In the genomic region with DNA sequence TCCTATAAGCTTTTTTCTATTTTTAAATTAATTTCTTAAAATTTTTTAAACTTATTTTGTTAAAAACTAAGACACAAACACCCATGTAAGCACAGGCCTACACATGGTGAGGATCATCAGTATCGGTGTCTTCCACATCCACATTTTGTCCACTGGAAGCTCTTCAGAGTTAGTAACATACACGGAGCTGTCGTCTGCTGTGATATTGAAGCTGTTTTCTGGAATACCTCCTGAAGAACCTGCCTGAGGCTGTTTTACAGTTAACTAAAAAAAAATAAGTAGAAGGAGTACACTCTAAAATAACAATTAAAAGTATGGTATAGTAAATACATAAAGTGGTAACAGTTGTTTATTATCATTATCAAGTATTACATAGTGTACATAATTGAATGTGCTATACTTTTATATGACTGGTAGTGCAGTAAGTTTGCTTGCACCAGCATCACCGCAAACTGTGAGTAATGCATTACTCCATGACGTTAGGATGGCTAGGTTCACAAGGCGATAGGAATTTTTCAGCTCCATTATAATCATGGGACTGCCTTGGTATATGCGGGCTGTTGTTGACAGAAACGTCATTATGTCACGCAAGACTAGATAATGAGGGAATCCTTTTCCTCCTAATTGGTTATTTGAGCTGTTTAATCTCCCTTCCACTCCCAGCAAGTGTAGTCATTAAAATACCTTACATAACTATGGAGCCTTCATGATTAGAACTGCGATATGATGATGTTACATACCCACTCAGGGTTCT, we compare ENCODE assay signal across 17 cellular contexts. TPM values are rescaled to one million over a fixed set of nuclear protein-coding genes. Genes with fewer than 3 reads are reported as not detected.
DNase-seq lines count a peak whose midpoint lies in the region; TF ChIP-seq lines count a peak whose summit lies in the region.
"Had no signal": no experiment of that assay in that cellular context is flagged by ENCODE, and none has a peak within 500 bp of the region (broad histone marks: within the 10 kb centered on the region; RNA-seq: fewer than 3 reads in every experiment).

No MANE protein-coding gene starts in this region.

- WGBS in spleen, 5 donors, result 85 to 90% (median 87%) methylated on average over 10 of the region's 10 CpGs

- peaks cover 23% of the 10 kb centered on the region for H3K4me1 Mint-ChIP-seq in Caco-2 (ENCODE audit: low read depth, unreplicated experiment)
- H3K4me1 Mint-ChIP-seq: central memory CD8-positive, alpha-beta T cell had no signal

- H3K27ac Mint-ChIP-seq in Caco-2 (ENCODE audit: unreplicated experiment), result peak overlapping the region; percentile 19
- H3K27ac Mint-ChIP-seq: activated CD4-positive, alpha-beta T cell treated with anti-CD3 and anti-CD28 coated beads, Interleukin-2, amount 10 ng/mL, durations not matched to agents 7 days and 5 days had no signal

- TF ChIP-seq CTCF in Caco-2 (IDR thresholded peaks at IDR 0.05; ENCODE audit: insufficient read depth in 1 of 2, low read depth in 1 of 2, low read length in 1 of 2, severe bottlenecking in 1 of 2, unreplicated experiment in 1 of 2), result no peak
- no peak for TF ChIP-seq CTCF in astrocyte of the spinal cord (IDR thresholded peaks at IDR 0.05; ENCODE audit: low read depth, low read length)
- TF ChIP-seq CTCF in spleen (IDR thresholded peaks at IDR 0.05 in 8 of 11, conservative IDR thresholded peaks at IDR 0.05 in 3 of 11), result no peak

- no peaks in the 10 kb centered on the region for H3K36me3 ChIP-seq in Caco-2 (ENCODE audit: control insufficient read depth, insufficient read depth, low read length)
- no peaks in the 10 kb centered on the region for H3K36me3 ChIP-seq in spleen
- H3K36me3 ChIP-seq: gastrocnemius medialis, lower lobe of right lung, ovary had no signal

- no peaks in the 10 kb centered on the region for H3K27me3 ChIP-seq in Caco-2 (replicated peaks; ENCODE audit: control insufficient read depth, insufficient read depth, low read length)
- H3K27me3 ChIP-seq in spleen (replicated peaks in 1 of 7), result no peaks in the 10 kb centered on the region
- H3K27me3 ChIP-seq: gastrocnemius medialis, ovary had no signal

- no TSS peak for BruUV-seq in Caco-2 (replicated peaks; lab: Mats Ljungman, UMichigan)

- H3K4me3 Mint-ChIP-seq in Caco-2 (ENCODE audit: unreplicated experiment), result peak overlapping the region; percentile 22
- H3K4me3 Mint-ChIP-seq: activated CD4-positive, alpha-beta T cell treated with anti-CD3 and anti-CD28 coated beads, Interleukin-2, amount 10 ng/mL, durations not matched to agents 7 days and 5 days; central memory CD8-positive, alpha-beta T cell had no signal

- H3K27me3 Mint-ChIP-seq in Caco-2 (ENCODE audit: insufficient read depth, unreplicated experiment), result no peaks in the 10 kb centered on the region
- H3K27me3 Mint-ChIP-seq: central memory CD8-positive, alpha-beta T cell had no signal

- POLR2A ChIA-PET in Caco-2 (lab: Charles Lee), result interaction anchor here (0.5 to 0.6 kb wide), 2 partner anchors 12 to 14 kb away, joined by 3 to 8 read pairs; no protein-coding TSS in a partner anchor

- peaks cover 7% of the 10 kb centered on the region for H3K36me3 Mint-ChIP-seq in Caco-2 (ENCODE audit: insufficient read depth, unreplicated experiment)

- H3K4me1 ChIP-seq in Caco-2, result peaks cover 48% of the 10 kb centered on the region
- peaks cover 0 to 5% (median 0%) of the 10 kb centered on the region in 6 donors for H3K4me1 ChIP-seq in spleen

- no peak overlapping the region for H3K27ac ChIP-seq in spleen
- H3K27ac ChIP-seq: gastrocnemius medialis, lower lobe of right lung, ovary had no signal

- no peak for TF ChIP-seq POLR2A in spleen (IDR thresholded peaks at IDR 0.05)

- H3K9me3 ChIP-seq in Caco-2 (no peaks in the 10 kb centered on the region), spleen (no peaks in the 10 kb centered on the region)
- H3K9me3 ChIP-seq: gastrocnemius medialis, lower lobe of right lung, ovary had no signal

- CTCF ChIA-PET in Caco-2 (lab: Charles Lee), result interaction anchor here (0.9 kb wide), 1 partner anchor 737 kb away, joined by 3 read pairs; no protein-coding TSS in a partner anchor

- DNase-seq in Caco-2, result peak; percentile 55 to 64
- DNase-seq in HT1080 (ENCODE audit: low read depth), result peak; percentile 76
- DNase-seq in astrocyte of the spinal cord (ENCODE audit: low read depth, low spot score), result peak; percentile 82
- DNase-seq in kidney tubule cell (ENCODE audit: low spot score), result peak; percentile 86
- no peak for DNase-seq in spleen
- no peak for DNase-seq in DMS 273 treated with DMSO at 0.1 percent for 48 hours (lab: John Stamatoyannopoulos, UW)
- no peak for DNase-seq in Ammon's horn (ENCODE audit: low spot score)
- no peak for DNase-seq in stimulated activated naive CD4-positive, alpha-beta T cell (lab: John Stamatoyannopoulos, UW)
- DNase-seq: activated CD4-positive, alpha-beta T cell treated with anti-CD3 and anti-CD28 coated beads, Interleukin-2, amount 10 ng/mL, durations not matched to agents 7 days and 5 days; activated effector memory CD4-positive, alpha-beta T cell treated with anti-CD3 and anti-CD28 coated beads, Interleukin-2, amount 50 U/mL, for 16 hours; gastrocnemius medialis; lower lobe of right lung; NCI-H446; ovary; stimulated activated CD4-positive, alpha-beta T cell treated with anti-CD3 and anti-CD28 coated beads, Interleukin-2, amount 100 ng/mL, for 48 hours; stimulated activated naive CD8-positive, alpha-beta T cell treated with anti-CD3 and anti-CD28 coated beads, Interleukin-15, Interleukin-2, amounts not matched to agents 100 U/mL and 50 U/mL, for 24 hours had no signal

- in situ Hi-C loops in astrocyte of the spinal cord (cut with HindIII; ENCODE audit: low sequenced_read_pairs), result no loop called here

- H3K4me3 ChIP-seq in Caco-2 (ENCODE audit: low read depth, low read length), result no peak overlapping the region
- no peak overlapping the region for H3K4me3 ChIP-seq in astrocyte of the spinal cord (ENCODE audit: low read depth, low read length)
- H3K4me3 ChIP-seq in spleen, result no peak overlapping the region
- H3K4me3 ChIP-seq: gastrocnemius medialis, lower lobe of right lung, ovary had no signal

- H3K9me3 Mint-ChIP-seq in Caco-2 (ENCODE audit: unreplicated experiment), result no peaks in the 10 kb centered on the region
- H3K9me3 Mint-ChIP-seq: activated CD4-positive, alpha-beta T cell treated with anti-CD3 and anti-CD28 coated beads, Interleukin-2, amount 10 ng/mL, durations not matched to agents 7 days and 5 days; central memory CD8-positive, alpha-beta T cell had no signal

- intact Hi-C loops in Caco-2 (cut with micrococcal nuclease; ENCODE audit: unreplicated experiment), result no loop called here
- intact Hi-C loops in spleen (cut with DNase I; ENCODE audit: low total_unique reads), result loop anchor here (5.0 kb wide), 1 partner anchor 706 kb away; no protein-coding TSS in a partner anchor

RNA-seq across cellular contexts. Expression of a gene that starts 17.5 kb away (rescaled TPM):
- 1.0 and 1.2 TPM in 2 replicates for total RNA-seq in Caco-2 (2022)
- 0.40 and 0.77 TPM in 2 replicates for total RNA-seq in HT1080 (2014; rRNA removed; shearing (Covaris generic))
- polyA plus RNA-seq in HT1080 (2015; cell fraction: cytosol; rRNA removed), result 1.2 and 1.4 TPM in 2 replicates
- 0.59 and 1.0 TPM in 2 replicates for polyA plus RNA-seq in HT1080 (2015; cell fraction: nucleus; rRNA removed)
- total RNA-seq in spleen, result 1 to 10 TPM in 5 of 7 donors, under 1 TPM in 2; 0.54 to 2.2 (median 1.4) TPM
- under 1 TPM; 0.52 to 0.93 (median 0.80) TPM for polyA plus RNA-seq in spleen

RNA-seq across cellular contexts. Expression of a gene that starts 17.6 kb away (rescaled TPM):
- total RNA-seq in Caco-2 (2022), result 56.3 and 57.1 TPM in 2 replicates
- 27.8 and 29.2 TPM in 2 replicates for total RNA-seq in HT1080 (2014; rRNA removed; shearing (Covaris generic))
- 27.8 and 28.6 TPM in 2 replicates for polyA plus RNA-seq in HT1080 (2015; cell fraction: cytosol; rRNA removed)
- polyA plus RNA-seq in HT1080 (2015; cell fraction: nucleus; rRNA removed), result 16.5 and 21.1 TPM in 2 replicates
- total RNA-seq in spleen, result 100 to 1,000 TPM; 144 to 300 (median 212) TPM
- 10 to 100 TPM; 38.1 to 47.0 (median 42.0) TPM for polyA plus RNA-seq in spleen

RNA-seq across cellular contexts. Expression of a gene that starts 27.8 kb away (rescaled TPM):
- total RNA-seq in Caco-2 (2022) (48.8 and 51.6 TPM in 2 replicates), spleen (10 to 100 TPM; 27.3 to 49.4 (median 33.0) TPM)
- 31.3 and 42.3 TPM in 2 replicates for total RNA-seq in HT1080 (2014; rRNA removed; shearing (Covaris generic))
- polyA plus RNA-seq in HT1080 (2015; cell fraction: cytosol; rRNA removed), result 45.8 and 56.0 TPM in 2 replicates
- polyA plus RNA-seq in HT1080 (2015; cell fraction: nucleus; rRNA removed), result 78.4 and 84.6 TPM in 2 replicates
- polyA plus RNA-seq in spleen, result 10 to 100 TPM in 2 of 3 donors, 1 to 10 TPM in 1; 8.7 to 10.1 (median 10.1) TPM

Comparison
In these comparisons a context has a peak if more than half of its experiments do, and no peak if none do; other contexts are left out.
1. DNase-seq: peak in Caco-2 (2 of 2), HT1080 (single experiment), astrocyte of the spinal cord (single experiment) and kidney tubule cell (single experiment); none in spleen (single experiment), DMS 273 treated with DMSO at 0.1 percent for 48 hours (single experiment), Ammon's horn (single experiment) and stimulated activated naive CD4-positive, alpha-beta T cell (0 of 6).